In the genomic region with DNA sequence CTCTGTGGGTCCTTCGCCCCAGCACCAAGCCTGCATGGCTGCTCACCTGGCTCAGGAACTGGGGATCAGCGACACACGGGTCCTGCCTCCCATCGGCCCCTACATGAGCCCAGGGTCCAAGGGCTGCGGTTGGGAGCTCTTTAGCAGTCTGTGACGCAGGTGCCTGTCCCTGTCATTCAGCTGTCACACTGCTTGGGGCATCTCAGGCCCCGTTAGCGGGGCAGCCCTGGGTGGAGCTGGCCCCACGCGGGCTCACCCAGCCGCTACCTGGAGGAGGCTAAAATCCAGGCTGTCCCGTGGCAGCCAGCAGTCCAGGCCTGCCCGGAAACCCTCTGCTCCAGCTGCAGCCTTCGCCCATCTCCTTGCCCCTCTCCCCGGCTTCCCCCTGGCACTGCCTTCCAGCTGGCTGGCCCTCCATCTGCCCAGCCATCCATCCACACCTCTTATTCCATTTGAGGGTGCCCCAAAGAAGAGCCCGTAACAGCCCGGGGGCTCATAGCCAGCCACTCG, we compare ENCODE assay signal across 20 cellular contexts. TPM values are rescaled to one million over a fixed set of nuclear protein-coding genes. Genes with fewer than 3 reads are reported as not detected.
DNase-seq lines count a peak whose midpoint lies in the region; ATAC-seq, FAIRE-seq and TF ChIP-seq lines count a peak whose summit lies in the region.
"Had no signal": no experiment of that assay in that cellular context is flagged by ENCODE, and none has a peak within 500 bp of the region (broad histone marks: within the 10 kb centered on the region; RNA-seq: fewer than 3 reads in every experiment).

No MANE protein-coding gene starts in this region.

- peaks cover 23% of the 10 kb centered on the region for H3K27me3 Mint-ChIP-seq in activated T-helper 17 cell treated with anti-CD3 and anti-CD28 coated beads, Interleukin-2, amount 50 U/mL, for 72 hours

- peak; percentile 30 for FAIRE-seq in urothelium cell line (lab: Jason Lieb, UNC)
- no peak for FAIRE-seq in GM12892 (lab: Jason Lieb, UNC)
- FAIRE-seq: GM18507, H54 had no signal

- no peaks in the 10 kb centered on the region for H3K36me3 Mint-ChIP-seq in activated T-helper 17 cell treated with anti-CD3 and anti-CD28 coated beads, Interleukin-2, amount 50 U/mL, for 72 hours (ENCODE audit: low read depth)

- H3K36me3 ChIP-seq in HEK293 (ENCODE audit: control insufficient read depth in 2 of 2, insufficient read depth in 1 of 2, low read length in 2 of 2) (no peaks in the 10 kb centered on the region), thyroid gland (no peaks in the 10 kb centered on the region)

- CTCF ChIA-PET in HEK293 (lab: Yijun Ruan, JAX): interaction anchor here (0.8 to 1.4 kb wide), 3 partner anchors 10 to 214 kb away, joined by 3 to 6 read pairs (median 4); no protein-coding TSS in a partner anchor

- DNase-seq in DMS 273 (lab: John Stamatoyannopoulos, UW; ENCODE audit: unreplicated experiment) (peak; percentile 51), DMS 273 treated with DMSO at 0.1 percent for 48 hours (lab: John Stamatoyannopoulos, UW) (no peak), urothelium cell line (ENCODE audit: low spot score) (no peak), thyroid gland (no peak), GM12892 (ENCODE audit: insufficient read length) (no peak)
- no peak for DNase-seq in activated naive CD4-positive, alpha-beta T cell treated with Interleukin-2 at 50 U/mL for 16 hours
- DNase-seq: AML-193; C1 segment of cervical spinal cord; Calu3; CD4-positive, alpha-beta T cell; DMS153; GDM1; GM23248; Karpas-422 had no signal

- H3K4me1 ChIP-seq in HEK293 (ENCODE audit: control insufficient read depth, insufficient read depth, low read length) (peaks cover 2% of the 10 kb centered on the region; the same call in 1 of the 2 replicates), thyroid gland (peaks cover 3 to 18% of the 10 kb centered on the region in 2 donors)

- H3K27ac Mint-ChIP-seq in activated T-helper 17 cell treated with anti-CD3 and anti-CD28 coated beads, Interleukin-2, amount 50 U/mL, for 72 hours: no peak overlapping the region
- H3K27ac Mint-ChIP-seq: CD4-positive, alpha-beta T cell had no signal

- H3K27me3 ChIP-seq in thyroid gland: peaks cover 19% of the 10 kb centered on the region

- no peak overlapping the region for H3K27ac ChIP-seq in HEK293 (ENCODE audit: extremely low read depth, low read depth, low read length)
- H3K27ac ChIP-seq in thyroid gland: no peak overlapping the region
- H3K27ac ChIP-seq: 22Rv1, GM23248 had no signal

- H3K4me1 Mint-ChIP-seq in activated T-helper 17 cell treated with anti-CD3 and anti-CD28 coated beads, Interleukin-2, amount 50 U/mL, for 72 hours: no peaks in the 10 kb centered on the region

- intact Hi-C loops in thyroid gland (cut with DNase I): no loop called here

- H3K9me3 ChIP-seq in HEK293 (ENCODE audit: control insufficient read depth, insufficient read depth, low read depth, low read length) (no peaks in the 10 kb centered on the region), thyroid gland (no peaks in the 10 kb centered on the region)

- peak; percentile 15 for ATAC-seq in activated T-helper 17 cell treated with anti-CD3 and anti-CD28 coated beads, Interleukin-2, amount 50 U/mL, for 72 hours (replicated peaks)

- 56 to 57% methylated on average over 11 to 16 of the region's 18 CpGs for WGBS in thyroid gland, 2 donors

- TF ChIP-seq CTCF in HEK293 (tag by site-specific recombination; IDR thresholded peaks at IDR 0.05) (no peak), thyroid gland (IDR thresholded peaks at IDR 0.05) (no peak)

- TF ChIP-seq POLR2A in thyroid gland (IDR thresholded peaks at IDR 0.05): no peak
- no peak for TF ChIP-seq POLR2A in GM12892 (IDR thresholded peaks at IDR 0.05; ENCODE audit: low read depth, low read length)

- H3K4me3 Mint-ChIP-seq in activated T-helper 17 cell treated with anti-CD3 and anti-CD28 coated beads, Interleukin-2, amount 50 U/mL, for 72 hours: no peak overlapping the region
- H3K4me3 Mint-ChIP-seq: CD4-positive, alpha-beta T cell had no signal

- H3K4me3 ChIP-seq in HEK293 (ENCODE audit: low read depth, low read length): no peak overlapping the region
- H3K4me3 ChIP-seq in thyroid gland (replicated peaks in 1 of 3): no peak overlapping the region
- H3K4me3 ChIP-seq: GM23248 had no signal

- H3K9me3 Mint-ChIP-seq in activated T-helper 17 cell treated with anti-CD3 and anti-CD28 coated beads, Interleukin-2, amount 50 U/mL, for 72 hours: no peaks in the 10 kb centered on the region
- H3K9me3 Mint-ChIP-seq: CD4-positive, alpha-beta T cell had no signal

- POLR2A ChIA-PET in HEK293 (lab: Yijun Ruan, JAX): interaction anchor here (0.6 to 2.0 kb wide), 3 partner anchors 11 to 144 kb away, joined by 6 to 7 read pairs (median 6); a partner anchor contains a TSS

TF ChIP-seq in HEK293, 187 proteins besides CTCF, POLR2A, EP300 and RAD21:
- peak; percentile 43; the same call in 1 of the 2 replicates for TF ChIP-seq GLIS1 (tag by site-specific recombination; IDR thresholded peaks at IDR 0.05)
- 0 out of 2 replicates have a peak, but pooled peaks have one; percentile 14 for TF ChIP-seq SP2 (tag by site-specific recombination; IDR thresholded peaks at IDR 0.05)
- TF ChIP-seq, protein P1, sequence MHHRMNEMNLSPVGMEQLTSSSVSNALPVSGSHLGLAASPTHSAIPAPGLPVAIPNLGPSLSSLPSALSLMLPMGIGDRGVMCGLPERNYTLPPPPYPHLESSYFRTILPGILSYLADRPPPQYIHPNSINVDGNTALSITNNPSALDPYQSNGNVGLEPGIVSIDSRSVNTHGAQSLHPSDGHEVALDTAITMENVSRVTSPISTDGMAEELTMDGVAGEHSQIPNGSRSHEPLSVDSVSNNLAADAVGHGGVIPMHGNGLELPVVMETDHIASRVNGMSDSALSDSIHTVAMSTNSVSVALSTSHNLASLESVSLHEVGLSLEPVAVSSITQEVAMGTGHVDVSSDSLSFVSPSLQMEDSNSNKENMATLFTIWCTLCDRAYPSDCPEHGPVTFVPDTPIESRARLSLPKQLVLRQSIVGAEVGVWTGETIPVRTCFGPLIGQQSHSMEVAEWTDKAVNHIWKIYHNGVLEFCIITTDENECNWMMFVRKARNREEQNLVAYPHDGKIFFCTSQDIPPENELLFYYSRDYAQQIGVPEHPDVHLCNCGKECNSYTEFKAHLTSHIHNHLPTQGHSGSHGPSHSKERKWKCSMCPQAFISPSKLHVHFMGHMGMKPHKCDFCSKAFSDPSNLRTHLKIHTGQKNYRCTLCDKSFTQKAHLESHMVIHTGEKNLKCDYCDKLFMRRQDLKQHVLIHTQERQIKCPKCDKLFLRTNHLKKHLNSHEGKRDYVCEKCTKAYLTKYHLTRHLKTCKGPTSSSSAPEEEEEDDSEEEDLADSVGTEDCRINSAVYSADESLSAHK (tag by site-specific recombination; IDR thresholded peaks at IDR 0.05): no peak

RNA-seq across cellular contexts. Expression of a gene that starts 3.3 kb away (rescaled TPM):
- total RNA-seq in activated T-helper 17 cell treated with anti-CD3 and anti-CD28 coated beads, Interleukin-2, amount 50 U/mL, for 72 hours: under 1 TPM in 1 of 2 donors, not detected in 1; 0.26 TPM
- total RNA-seq in thyroid gland: not detected
- not detected for polyA plus RNA-seq in GM12892 (2012; ENCODE audit: missing spikeins)
- total RNA-seq: CD4-positive, alpha-beta T cell; GM23248; HT1080 had no signal
- polyA plus RNA-seq: GM23248 had no signal

RNA-seq across cellular contexts. Expression of a gene that starts 25.8 kb away (rescaled TPM):
- total RNA-seq in activated T-helper 17 cell treated with anti-CD3 and anti-CD28 coated beads, Interleukin-2, amount 50 U/mL, for 72 hours: 10 to 100 TPM; 45.7 to 94.4 TPM
- 10 to 100 TPM; 55.2 to 88.6 (median 83.7) TPM for total RNA-seq in thyroid gland
- 12.6 TPM for polyA plus RNA-seq in GM12892 (2012; ENCODE audit: missing spikeins)

RNA-seq across cellular contexts. Expression of a gene that starts 27.6 kb away (rescaled TPM):
- not detected for total RNA-seq in activated T-helper 17 cell treated with anti-CD3 and anti-CD28 coated beads, Interleukin-2, amount 50 U/mL, for 72 hours
- total RNA-seq in thyroid gland: not detected
- 0.68 TPM for polyA plus RNA-seq in GM12892 (2012; ENCODE audit: missing spikeins)
- total RNA-seq: Calu3; CD4-positive, alpha-beta T cell; GM23248 had no signal
- polyA plus RNA-seq: GM23248 had no signal

RNA-seq across cellular contexts. Expression of a gene that starts 53.1 kb away (rescaled TPM):
- 100 to 1,000 TPM; 506 to 602 TPM for total RNA-seq in activated T-helper 17 cell treated with anti-CD3 and anti-CD28 coated beads, Interleukin-2, amount 50 U/mL, for 72 hours
- 1,000 to 10,000 TPM in 1 of 4 donors, 100 to 1,000 TPM in 3; 548 to 1,124 (median 681) TPM for total RNA-seq in thyroid gland
- 491 TPM for polyA plus RNA-seq in GM12892 (2012; ENCODE audit: missing spikeins)
